In genomic region chr3:39405687-39406367, GRCh38 we compare ENCODE assay signal across 1 cellular context.
TF ChIP-seq lines count a peak whose summit lies in the region.

No MANE protein-coding gene starts in this region.

TF ChIP-seq in GM12878, 131 proteins besides CTCF, POLR2A, EP300 and RAD21 (continued from another document):
- TF ChIP-seq, protein P1, sequence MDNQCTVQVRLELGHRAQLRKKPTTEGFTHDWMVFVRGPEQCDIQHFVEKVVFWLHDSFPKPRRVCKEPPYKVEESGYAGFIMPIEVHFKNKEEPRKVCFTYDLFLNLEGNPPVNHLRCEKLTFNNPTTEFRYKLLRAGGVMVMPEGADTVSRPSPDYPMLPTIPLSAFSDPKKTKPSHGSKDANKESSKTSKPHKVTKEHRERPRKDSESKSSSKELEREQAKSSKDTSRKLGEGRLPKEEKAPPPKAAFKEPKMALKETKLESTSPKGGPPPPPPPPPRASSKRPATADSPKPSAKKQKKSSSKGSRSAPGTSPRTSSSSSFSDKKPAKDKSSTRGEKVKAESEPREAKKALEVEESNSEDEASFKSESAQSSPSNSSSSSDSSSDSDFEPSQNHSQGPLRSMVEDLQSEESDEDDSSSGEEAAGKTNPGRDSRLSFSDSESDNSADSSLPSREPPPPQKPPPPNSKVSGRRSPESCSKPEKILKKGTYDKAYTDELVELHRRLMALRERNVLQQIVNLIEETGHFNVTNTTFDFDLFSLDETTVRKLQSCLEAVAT (IDR thresholded peaks at IDR 0.05): peak; percentile 94
TF ChIP-seq in GM12878: peak in this region for 1.
